ENCODE assay signal across 8 cellular contexts in the genomic region with DNA sequence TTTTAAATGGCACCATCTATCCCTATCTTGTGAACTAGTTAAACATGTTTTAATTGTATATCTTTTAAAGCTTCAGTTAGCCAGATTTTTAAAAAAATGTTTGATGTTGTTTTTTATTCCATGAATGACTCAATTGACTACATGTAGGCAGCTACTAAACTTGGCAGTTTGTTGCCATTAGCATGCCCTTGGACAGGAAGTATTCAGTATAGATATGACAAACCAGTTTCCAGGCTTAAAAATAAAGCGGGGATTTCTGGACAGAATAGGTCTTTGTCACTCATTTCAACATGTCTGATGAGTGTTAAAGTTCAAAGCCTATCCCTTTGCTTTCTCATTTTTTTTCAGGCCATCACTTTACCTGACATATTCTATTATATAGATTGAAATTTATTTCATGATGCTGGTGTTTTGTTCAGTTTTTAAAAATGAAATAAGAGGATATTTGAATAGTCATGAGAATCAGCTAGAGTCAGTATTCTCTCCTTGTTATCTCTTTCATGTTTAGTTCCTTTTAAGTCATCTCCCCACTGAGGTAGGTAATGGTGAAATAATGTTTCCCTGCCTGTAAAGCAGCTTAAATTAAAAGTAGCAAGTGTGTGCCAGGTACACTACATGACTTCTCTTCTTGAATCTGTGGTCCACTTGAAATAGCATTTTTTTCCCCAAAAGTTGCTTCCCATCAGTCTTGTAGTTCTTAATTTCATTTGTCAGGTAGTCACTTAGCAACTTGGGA. TPM values are rescaled to one million over a fixed set of nuclear protein-coding genes. Genes with fewer than 3 reads are reported as not detected.
DNase-seq lines count a peak whose midpoint lies in the region; ATAC-seq, FAIRE-seq and TF ChIP-seq lines count a peak whose summit lies in the region.

No MANE protein-coding gene starts in this region.

- H3K27ac Mint-ChIP-seq in WTC11, result no peak overlapping the region

- no peaks in the 10 kb centered on the region for H3K36me3 ChIP-seq in prostate gland

- no peak overlapping the region for H3K4me3 ChIP-seq in prostate gland

- intact Hi-C loops in prostate gland (cut with DNase I), result no loop called here

- CTCF ChIA-PET in WTC11 (lab: Charles Lee), result interaction anchor here (1.4 kb wide), 1 partner anchor 44 kb away, joined by 3 read pairs; no protein-coding TSS in a partner anchor

- no peak overlapping the region for H3K4me3 Mint-ChIP-seq in WTC11

- H3K9me3 Mint-ChIP-seq in WTC11, result peaks cover 3% of the 10 kb centered on the region

- WGBS in prostate gland, result 48% methylated on average over 1 of the region's 1 CpG

- no peak overlapping the region for H3K27ac ChIP-seq in prostate gland

- peak; percentile 52 for FAIRE-seq in H54 (lab: Jason Lieb, UNC)

- H3K27me3 ChIP-seq in prostate gland (replicated peaks; ENCODE audit: insufficient read depth), result no peaks in the 10 kb centered on the region

- H3K36me3 Mint-ChIP-seq in WTC11, result peaks cover 8% of the 10 kb centered on the region

- ATAC-seq in GM18502 (IDR thresholded peaks at IDR 0.05; ENCODE audit: poor library complexity, unreplicated experiment), result peak; percentile 80
- no peak for ATAC-seq in WTC11

- TF ChIP-seq POLR2A in H54 (IDR thresholded peaks at IDR 0.05; ENCODE audit: low read depth, low read length), result no peak
- TF ChIP-seq POLR2A in prostate gland (IDR thresholded peaks at IDR 0.05), result no peak

- peaks cover 38% of the 10 kb centered on the region for H3K4me1 Mint-ChIP-seq in WTC11

- H3K4me1 ChIP-seq in prostate gland (replicated peaks), result no peaks in the 10 kb centered on the region

- DNase-seq in H54 (ENCODE audit: insufficient read length, low spot score) (no peak), NCI-H226 (peak; percentile 24), fibroblast of gingiva (ENCODE audit: low read depth) (peak; percentile 29), prostate gland (ENCODE audit: low spot score) (no peak), WTC11 (ENCODE audit: low spot score) (no peak), NCI-H526 (lab: John Stamatoyannopoulos, UW) (no peak), NCI-H510A treated with DMSO at 0.1 percent for 48 hours (lab: John Stamatoyannopoulos, UW) (no peak)

- no peaks in the 10 kb centered on the region for H3K9me3 ChIP-seq in prostate gland

- TF ChIP-seq CTCF in prostate gland (IDR thresholded peaks at IDR 0.05), result no peak
- no peak for TF ChIP-seq CTCF in WTC11 (IDR thresholded peaks at IDR 0.05)

- POLR2A ChIA-PET in WTC11 (lab: Charles Lee), result no interaction called here

- H3K27me3 Mint-ChIP-seq in WTC11 (ENCODE audit: low read depth), result no peaks in the 10 kb centered on the region

TF ChIP-seq in WTC11, 78 proteins besides CTCF, POLR2A, EP300 and RAD21:
- no peak for TF ChIP-seq ZNF138 (CRISPR knock-in tag; conservative IDR thresholded peaks at IDR 0.05)
- TF ChIP-seq SOX15 (CRISPR knock-in tag; IDR thresholded peaks at IDR 0.05), result no peak
- no peak for TF ChIP-seq NR2C2 (CRISPR knock-in tag; IDR thresholded peaks at IDR 0.05)
- no peak for TF ChIP-seq ZNF219 (CRISPR knock-in tag; IDR thresholded peaks at IDR 0.05; ENCODE audit: borderline replicate concordance)
- no peak for TF ChIP-seq FOXJ3 (CRISPR knock-in tag; IDR thresholded peaks at IDR 0.05; ENCODE audit: borderline replicate concordance)
- TF ChIP-seq, protein P1, sequence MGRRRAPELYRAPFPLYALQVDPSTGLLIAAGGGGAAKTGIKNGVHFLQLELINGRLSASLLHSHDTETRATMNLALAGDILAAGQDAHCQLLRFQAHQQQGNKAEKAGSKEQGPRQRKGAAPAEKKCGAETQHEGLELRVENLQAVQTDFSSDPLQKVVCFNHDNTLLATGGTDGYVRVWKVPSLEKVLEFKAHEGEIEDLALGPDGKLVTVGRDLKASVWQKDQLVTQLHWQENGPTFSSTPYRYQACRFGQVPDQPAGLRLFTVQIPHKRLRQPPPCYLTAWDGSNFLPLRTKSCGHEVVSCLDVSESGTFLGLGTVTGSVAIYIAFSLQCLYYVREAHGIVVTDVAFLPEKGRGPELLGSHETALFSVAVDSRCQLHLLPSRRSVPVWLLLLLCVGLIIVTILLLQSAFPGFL (CRISPR knock-in tag; IDR thresholded peaks at IDR 0.05; ENCODE audit: borderline replicate concordance), result no peak
- no peak for TF ChIP-seq JAZF1 (CRISPR knock-in tag; IDR thresholded peaks at IDR 0.05)
- TF ChIP-seq, protein P2, sequence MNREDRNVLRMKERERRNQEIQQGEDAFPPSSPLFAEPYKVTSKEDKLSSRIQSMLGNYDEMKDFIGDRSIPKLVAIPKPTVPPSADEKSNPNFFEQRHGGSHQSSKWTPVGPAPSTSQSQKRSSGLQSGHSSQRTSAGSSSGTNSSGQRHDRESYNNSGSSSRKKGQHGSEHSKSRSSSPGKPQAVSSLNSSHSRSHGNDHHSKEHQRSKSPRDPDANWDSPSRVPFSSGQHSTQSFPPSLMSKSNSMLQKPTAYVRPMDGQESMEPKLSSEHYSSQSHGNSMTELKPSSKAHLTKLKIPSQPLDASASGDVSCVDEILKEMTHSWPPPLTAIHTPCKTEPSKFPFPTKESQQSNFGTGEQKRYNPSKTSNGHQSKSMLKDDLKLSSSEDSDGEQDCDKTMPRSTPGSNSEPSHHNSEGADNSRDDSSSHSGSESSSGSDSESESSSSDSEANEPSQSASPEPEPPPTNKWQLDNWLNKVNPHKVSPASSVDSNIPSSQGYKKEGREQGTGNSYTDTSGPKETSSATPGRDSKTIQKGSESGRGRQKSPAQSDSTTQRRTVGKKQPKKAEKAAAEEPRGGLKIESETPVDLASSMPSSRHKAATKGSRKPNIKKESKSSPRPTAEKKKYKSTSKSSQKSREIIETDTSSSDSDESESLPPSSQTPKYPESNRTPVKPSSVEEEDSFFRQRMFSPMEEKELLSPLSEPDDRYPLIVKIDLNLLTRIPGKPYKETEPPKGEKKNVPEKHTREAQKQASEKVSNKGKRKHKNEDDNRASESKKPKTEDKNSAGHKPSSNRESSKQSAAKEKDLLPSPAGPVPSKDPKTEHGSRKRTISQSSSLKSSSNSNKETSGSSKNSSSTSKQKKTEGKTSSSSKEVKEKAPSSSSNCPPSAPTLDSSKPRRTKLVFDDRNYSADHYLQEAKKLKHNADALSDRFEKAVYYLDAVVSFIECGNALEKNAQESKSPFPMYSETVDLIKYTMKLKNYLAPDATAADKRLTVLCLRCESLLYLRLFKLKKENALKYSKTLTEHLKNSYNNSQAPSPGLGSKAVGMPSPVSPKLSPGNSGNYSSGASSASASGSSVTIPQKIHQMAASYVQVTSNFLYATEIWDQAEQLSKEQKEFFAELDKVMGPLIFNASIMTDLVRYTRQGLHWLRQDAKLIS (CRISPR knock-in tag; IDR thresholded peaks at IDR 0.05; ENCODE audit: borderline replicate concordance), result no peak
- TF ChIP-seq ATF1 (CRISPR knock-in tag; IDR thresholded peaks at IDR 0.05), result no peak
- no peak for TF ChIP-seq ZNF423 (CRISPR knock-in tag; IDR thresholded peaks at IDR 0.05)
- TF ChIP-seq, protein P3, sequence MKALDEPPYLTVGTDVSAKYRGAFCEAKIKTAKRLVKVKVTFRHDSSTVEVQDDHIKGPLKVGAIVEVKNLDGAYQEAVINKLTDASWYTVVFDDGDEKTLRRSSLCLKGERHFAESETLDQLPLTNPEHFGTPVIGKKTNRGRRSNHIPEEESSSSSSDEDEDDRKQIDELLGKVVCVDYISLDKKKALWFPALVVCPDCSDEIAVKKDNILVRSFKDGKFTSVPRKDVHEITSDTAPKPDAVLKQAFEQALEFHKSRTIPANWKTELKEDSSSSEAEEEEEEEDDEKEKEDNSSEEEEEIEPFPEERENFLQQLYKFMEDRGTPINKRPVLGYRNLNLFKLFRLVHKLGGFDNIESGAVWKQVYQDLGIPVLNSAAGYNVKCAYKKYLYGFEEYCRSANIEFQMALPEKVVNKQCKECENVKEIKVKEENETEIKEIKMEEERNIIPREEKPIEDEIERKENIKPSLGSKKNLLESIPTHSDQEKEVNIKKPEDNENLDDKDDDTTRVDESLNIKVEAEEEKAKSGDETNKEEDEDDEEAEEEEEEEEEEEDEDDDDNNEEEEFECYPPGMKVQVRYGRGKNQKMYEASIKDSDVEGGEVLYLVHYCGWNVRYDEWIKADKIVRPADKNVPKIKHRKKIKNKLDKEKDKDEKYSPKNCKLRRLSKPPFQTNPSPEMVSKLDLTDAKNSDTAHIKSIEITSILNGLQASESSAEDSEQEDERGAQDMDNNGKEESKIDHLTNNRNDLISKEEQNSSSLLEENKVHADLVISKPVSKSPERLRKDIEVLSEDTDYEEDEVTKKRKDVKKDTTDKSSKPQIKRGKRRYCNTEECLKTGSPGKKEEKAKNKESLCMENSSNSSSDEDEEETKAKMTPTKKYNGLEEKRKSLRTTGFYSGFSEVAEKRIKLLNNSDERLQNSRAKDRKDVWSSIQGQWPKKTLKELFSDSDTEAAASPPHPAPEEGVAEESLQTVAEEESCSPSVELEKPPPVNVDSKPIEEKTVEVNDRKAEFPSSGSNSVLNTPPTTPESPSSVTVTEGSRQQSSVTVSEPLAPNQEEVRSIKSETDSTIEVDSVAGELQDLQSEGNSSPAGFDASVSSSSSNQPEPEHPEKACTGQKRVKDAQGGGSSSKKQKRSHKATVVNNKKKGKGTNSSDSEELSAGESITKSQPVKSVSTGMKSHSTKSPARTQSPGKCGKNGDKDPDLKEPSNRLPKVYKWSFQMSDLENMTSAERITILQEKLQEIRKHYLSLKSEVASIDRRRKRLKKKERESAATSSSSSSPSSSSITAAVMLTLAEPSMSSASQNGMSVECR (CRISPR knock-in tag; IDR thresholded peaks at IDR 0.05; ENCODE audit: borderline replicate concordance), result no peak
- TF ChIP-seq, protein P4, sequence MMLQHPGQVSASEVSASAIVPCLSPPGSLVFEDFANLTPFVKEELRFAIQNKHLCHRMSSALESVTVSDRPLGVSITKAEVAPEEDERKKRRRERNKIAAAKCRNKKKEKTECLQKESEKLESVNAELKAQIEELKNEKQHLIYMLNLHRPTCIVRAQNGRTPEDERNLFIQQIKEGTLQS (CRISPR knock-in tag; conservative IDR thresholded peaks at IDR 0.05), result no peak
- TF ChIP-seq RORB (CRISPR knock-in tag; IDR thresholded peaks at IDR 0.05), result no peak

RNA-seq across cellular contexts. Expression of a gene that starts 11.9 kb away (rescaled TPM):
- total RNA-seq in prostate gland (10 to 100 TPM; 21.6 to 40.0 TPM), WTC11 (2021) (18.1 to 24.1 TPM (median 19.9 TPM) in 3 replicates)

Comparison
In these comparisons a context has a peak if more than half of its experiments do, and no peak if none do; other contexts are left out.
1. DNase-seq: peak in NCI-H226 (single experiment) and fibroblast of gingiva (single experiment); none in H54 (single experiment), prostate gland (single experiment), WTC11 (single experiment), NCI-H526 (0 of 2) and NCI-H510A treated with DMSO at 0.1 percent for 48 hours (single experiment).